ENCODE assay signal across 8 cellular contexts in the genomic region with DNA sequence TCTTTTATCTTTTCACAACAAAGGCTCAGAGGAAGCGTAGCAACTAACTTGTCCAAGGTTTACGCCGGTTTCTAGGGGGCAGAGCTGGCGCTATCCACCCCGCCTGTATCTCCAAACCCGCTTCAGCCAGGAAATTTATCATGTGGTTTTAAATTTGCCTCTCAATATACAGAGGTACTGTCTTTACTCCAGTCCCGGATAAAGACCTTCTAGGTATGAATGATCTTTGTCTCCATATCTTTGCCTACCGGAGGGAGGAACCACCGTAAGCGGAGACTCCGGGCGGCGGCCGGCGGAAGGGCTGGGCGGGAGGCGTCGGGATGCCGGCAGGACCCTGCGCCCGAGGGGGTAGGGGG. TPM values are rescaled to one million over a fixed set of nuclear protein-coding genes. Genes with fewer than 3 reads are reported as not detected.
A peak's percentile ranks its signal among the peaks of the same experiment; 100 is the strongest.
DNase-seq lines count a peak whose midpoint lies in the region; ATAC-seq and TF ChIP-seq lines count a peak whose summit lies in the region.

No MANE protein-coding gene starts in this region.

- H2AFZ ChIP-seq in neuron (ENCODE audit: low read depth, low read length), result peak overlapping the region; percentile 97

- POLR2A ChIA-PET in WTC11 (lab: Charles Lee), result interaction anchor here (0.9 to 1.9 kb wide), 5 partner anchors 9 to 217 kb away, joined by 3 to 8 read pairs (median 3); no protein-coding TSS in a partner anchor

- no peaks in the 10 kb centered on the region for H3K9me3 ChIP-seq in neuron (ENCODE audit: low read length)

- peaks cover 12% of the 10 kb centered on the region for H3K36me3 ChIP-seq in neuron (ENCODE audit: insufficient read depth, low read length)

- no peaks in the 10 kb centered on the region for H3K27me3 ChIP-seq in neuron (ENCODE audit: insufficient read depth, low read length)

- no peaks in the 10 kb centered on the region for H3K27me3 Mint-ChIP-seq in WTC11 (ENCODE audit: low read depth)

- H3K4me1 ChIP-seq in neuron (ENCODE audit: insufficient read depth, low read length), result peaks cover 30% of the 10 kb centered on the region

- peaks cover 14% of the 10 kb centered on the region for H3K36me3 Mint-ChIP-seq in WTC11

- ATAC-seq in GM21526 (IDR thresholded peaks at IDR 0.05; ENCODE audit: low FRiP score, unreplicated experiment) (peak; percentile 18), WTC11 (peak; percentile 0)

- peak overlapping the region; percentile 95 for H3K27ac Mint-ChIP-seq in WTC11

- CTCF ChIA-PET in WTC11 (lab: Charles Lee), result interaction anchor here (0.9 to 1.8 kb wide), 5 partner anchors 15 to 193 kb away, joined by 3 to 12 read pairs (median 3); no protein-coding TSS in a partner anchor

- H3K9me3 Mint-ChIP-seq in WTC11, result no peaks in the 10 kb centered on the region

- H3K4me1 Mint-ChIP-seq in WTC11, result peaks cover 57% of the 10 kb centered on the region

- peak overlapping the region; percentile 79 for H3K4me3 Mint-ChIP-seq in WTC11

- TF ChIP-seq CTCF in WTC11 (IDR thresholded peaks at IDR 0.05) (no peak), foreskin fibroblast (IDR thresholded peaks at IDR 0.05; ENCODE audit: low read depth, low read length) (no peak)

- peak overlapping the region; percentile 76 to 92 for H3K4me3 ChIP-seq in foreskin fibroblast (ENCODE audit: low read depth in 1 of 2, low read length in 2 of 2)
- H3K4me3 ChIP-seq in neuron (ENCODE audit: low read length), result peak overlapping the region; percentile 87

- DNase-seq in DMS153 treated with DMSO at 0.1 percent for 48 hours (lab: John Stamatoyannopoulos, UW; ENCODE audit: unreplicated experiment) (peak; percentile 31), Kasumi-1 (lab: John Stamatoyannopoulos, UW) (peak; percentile 38 to 41), WTC11 (ENCODE audit: low spot score) (no peak), foreskin fibroblast (peak; percentile 42 to 67), NK-92 (lab: John Stamatoyannopoulos, UW; ENCODE audit: unreplicated experiment) (no peak)
- no peak for DNase-seq in stimulated activated CD4-positive, alpha-beta T cell treated with anti-CD3 and anti-CD28 coated beads, Interleukin-4, amount 100 ng/mL, for 4 hours

TF ChIP-seq in WTC11, 78 proteins besides CTCF, POLR2A, EP300 and RAD21:
- TF ChIP-seq TP53 (CRISPR knock-in tag; IDR thresholded peaks at IDR 0.05) (no peak), TEAD1 (CRISPR knock-in tag; IDR thresholded peaks at IDR 0.05) (0 out of 2 replicates have a peak, but pooled peaks have one; percentile 57), ETV6 (CRISPR knock-in tag; IDR thresholded peaks at IDR 0.05) (0 out of 2 replicates have a peak, but pooled peaks have one; percentile 48)
TF ChIP-seq in WTC11: peak in this region for 2.

RNA-seq across cellular contexts. Expression of gene RIMKLB, which starts 0.7 kb away (rescaled TPM):
- 106 to 109 TPM (median 107 TPM) in 3 replicates for total RNA-seq in WTC11 (2021)

RNA-seq across cellular contexts. Expression of gene MFAP5, which starts 34.5 kb away (rescaled TPM):
- total RNA-seq in WTC11 (2021), result 0.69 to 0.96 TPM in 2 of 3 replicates, not detected in the other

Comparison
In these comparisons a context has a peak if more than half of its experiments do, and no peak if none do; other contexts are left out.
1. DNase-seq: peak in DMS153 treated with DMSO at 0.1 percent for 48 hours (single experiment), Kasumi-1 (2 of 2) and foreskin fibroblast (2 of 2); none in WTC11 (single experiment), NK-92 (single experiment) and stimulated activated CD4-positive, alpha-beta T cell treated with anti-CD3 and anti-CD28 coated beads, Interleukin-4, amount 100 ng/mL, for 4 hours (0 of 2).